9 cellular contexts compared by ENCODE assay signal in the genomic region with DNA sequence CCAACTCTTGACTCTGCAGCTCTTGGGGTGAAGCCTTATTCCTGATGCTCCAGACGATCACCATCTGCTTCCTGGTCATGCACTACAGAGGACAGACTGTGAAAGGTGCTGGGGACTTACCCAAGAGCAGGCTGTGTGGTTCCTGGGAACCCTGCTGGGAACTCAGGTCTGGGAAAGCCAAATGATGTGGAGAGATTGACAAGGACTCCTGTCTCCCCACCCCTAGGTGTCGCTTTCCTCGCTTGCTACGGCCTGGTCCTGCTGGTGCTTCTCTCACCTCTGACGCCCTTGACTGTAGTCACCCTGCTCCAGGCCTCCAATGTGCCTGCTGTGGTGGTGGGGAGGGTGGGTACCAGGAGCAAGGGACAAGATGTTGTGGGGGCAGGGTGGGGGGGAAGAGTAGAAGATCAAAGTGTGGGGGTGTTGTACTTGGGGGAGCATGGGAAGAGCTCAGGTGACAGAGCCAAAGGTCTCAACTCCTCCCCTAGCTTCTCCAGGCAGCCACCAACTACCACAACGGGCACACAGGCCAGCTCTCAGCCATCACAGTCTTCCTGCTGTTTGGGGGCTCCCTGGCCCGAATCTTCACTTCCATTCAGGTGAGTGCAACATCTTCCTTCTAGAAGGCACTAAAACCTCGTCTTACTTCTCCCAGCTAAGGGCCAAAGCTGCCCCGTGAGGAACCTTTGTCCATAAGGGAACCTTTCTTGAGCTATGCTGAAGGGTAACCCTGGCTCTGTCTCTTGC. TPM values are rescaled to one million over a fixed set of nuclear protein-coding genes. Genes with fewer than 3 reads are reported as not detected.
DNase-seq lines count a peak whose midpoint lies in the region; ATAC-seq, FAIRE-seq and TF ChIP-seq lines count a peak whose summit lies in the region.
"Had no signal": no experiment of that assay in that cellular context is flagged by ENCODE, and none has a peak within 500 bp of the region (broad histone marks: within the 10 kb centered on the region; RNA-seq: fewer than 3 reads in every experiment).

No MANE protein-coding gene starts in this region.

- H3K4me3 ChIP-seq in HepG2 (replicated peaks in 1 of 3; ENCODE audit: insufficient read depth in 1 of 3, low read depth in 2 of 3, low read length in 3 of 3): no peak overlapping the region

- H3K9ac ChIP-seq in HepG2 (ENCODE audit: insufficient read depth, low read depth, low read length): no peak overlapping the region

- H3K27me3 Mint-ChIP-seq in CD14-positive monocyte (ENCODE audit: low read depth in 3 of 3) (peaks cover 0 to 2% (median 2%) of the 10 kb centered on the region in 3 donors), HFFc6 (ENCODE audit: insufficient read depth) (peaks cover 9% of the 10 kb centered on the region)
- H3K27me3 Mint-ChIP-seq in activated naive CD8-positive, alpha-beta T cell treated with anti-CD3 and anti-CD28 coated beads, Interleukin-2, amount 10 ng/mL, durations not matched to agents 7 days and 5 days: no peaks in the 10 kb centered on the region
- H3K27me3 Mint-ChIP-seq: activated B cell treated with CpG ODN at 0.5 μM for 24 hours had no signal

- no peak overlapping the region for H2AFZ ChIP-seq in HepG2 (ENCODE audit: low read length)

- CTCF ChIA-PET in HepG2 (lab: Yijun Ruan, JAX; ENCODE audit: low intra/inter-chr PET ratio, low total read pairs): interaction anchor here (0.9 to 1.5 kb wide), 3 partner anchors 46 to 101 kb away, joined by 3 to 7 read pairs (median 3); a partner anchor contains a TSS

- H3K9me3 ChIP-seq in HepG2 (ENCODE audit: low read length): no peaks in the 10 kb centered on the region

- ATAC-seq in activated naive CD8-positive, alpha-beta T cell treated with anti-CD3 and anti-CD28 coated beads, Interleukin-2, amount 10 ng/mL, durations not matched to agents 7 days and 5 days (ENCODE audit: low read depth): no peak
- peak; percentile 32 for ATAC-seq in HepG2
- ATAC-seq in GM18502 (IDR thresholded peaks at IDR 0.05; ENCODE audit: poor library complexity, unreplicated experiment): no peak

- no peak overlapping the region for H3K27ac ChIP-seq in HepG2 (ENCODE audit: extremely low read length, insufficient read depth, low read length)

- POLR2A ChIA-PET in activated naive CD8-positive, alpha-beta T cell treated with anti-CD3 and anti-CD28 coated beads, Interleukin-2, amount 10 ng/mL, durations not matched to agents 7 days and 5 days (lab: Charles Lee): interaction anchor here (0.8 to 5.7 kb wide), 5 partner anchors 13 to 101 kb away, joined by 3 to 89 read pairs (median 5); a partner anchor contains a TSS
- POLR2A ChIA-PET in HepG2 (lab: Yijun Ruan, JAX): interaction anchor here (0.6 to 4.5 kb wide), 4 partner anchors 26 to 100 kb away, joined by 3 to 89 read pairs (median 6); a partner anchor contains a TSS

- peaks cover 28% of the 10 kb centered on the region for H3K4me1 ChIP-seq in HepG2 (ENCODE audit: insufficient read depth, low read length)

- DNase-seq in CD14-positive monocyte (ENCODE audit: low spot score) (no peak), HFFc6 (no peak), HepG2 (ENCODE audit: low spot score) (peak; percentile 62), activated gamma-delta T cell (lab: John Stamatoyannopoulos, UW) (no peak), T-helper 1 cell (no peak), amygdala (lab: John Stamatoyannopoulos, UW) (no peak)
- no peak for DNase-seq in activated naive CD8-positive, alpha-beta T cell treated with anti-CD3 and anti-CD28 coated beads, Interleukin-2, amount 10 ng/mL, durations not matched to agents 7 days and 5 days
- DNase-seq: activated B cell treated with CpG ODN at 0.5 μM for 24 hours had no signal

- TF ChIP-seq EP300 in HepG2 (IDR thresholded peaks at IDR 0.05; ENCODE audit: low read depth in 2 of 2, low read length in 2 of 2) (no peak), HepG2 (CRISPR knock-in tag; IDR thresholded peaks at IDR 0.05; ENCODE audit: borderline replicate concordance) (no peak)

- peaks cover 8 to 29% of the 10 kb centered on the region in 2 experiments for H3K36me3 ChIP-seq in HepG2 (replicated peaks in 1 of 2; ENCODE audit: control insufficient read depth in 1 of 2, insufficient read depth in 2 of 2, low read length in 2 of 2)

- H3K4me1 Mint-ChIP-seq in CD14-positive monocyte (peaks cover 48% of the 10 kb centered on the region), HFFc6 (ENCODE audit: low read depth) (peaks cover 77% of the 10 kb centered on the region)
- peaks cover 21% of the 10 kb centered on the region for H3K4me1 Mint-ChIP-seq in activated naive CD8-positive, alpha-beta T cell treated with anti-CD3 and anti-CD28 coated beads, Interleukin-2, amount 10 ng/mL, durations not matched to agents 7 days and 5 days

- no peaks in the 10 kb centered on the region for H4K20me1 ChIP-seq in HepG2 (ENCODE audit: insufficient read depth, low read length)

- peak; percentile 66 for FAIRE-seq in HepG2 (lab: Jason Lieb, UNC)

- no peak for TF ChIP-seq RAD21 in HepG2 (CRISPR knock-in tag; IDR thresholded peaks at IDR 0.05)

- H3K4me3 Mint-ChIP-seq in CD14-positive monocyte (peak overlapping the region; percentile 31 to 52), HFFc6 (peak overlapping the region; percentile 75)
- H3K4me3 Mint-ChIP-seq in activated naive CD8-positive, alpha-beta T cell treated with anti-CD3 and anti-CD28 coated beads, Interleukin-2, amount 10 ng/mL, durations not matched to agents 7 days and 5 days: no peak overlapping the region
- H3K4me3 Mint-ChIP-seq: activated B cell treated with CpG ODN at 0.5 μM for 24 hours had no signal

- peaks cover 15% of the 10 kb centered on the region for H3K79me2 ChIP-seq in HepG2 (ENCODE audit: insufficient read depth, low read length)

- H3K27me3 ChIP-seq in HepG2 (ENCODE audit: control insufficient read depth in 1 of 2, insufficient read depth in 2 of 2, low read length in 2 of 2): no peaks in the 10 kb centered on the region; a peak in 1 of 5 replicates

- in situ Hi-C loops in HepG2 (cut with HindIII; ENCODE audit: extremely low pct_ligation_motif_present, low pct_unique_long_range_greater_than_20kb): loop anchor here (5.0 kb wide), 1 partner anchor 100 kb away; a partner anchor contains a TSS

- no peak for TF ChIP-seq POLR2A in HepG2 (IDR thresholded peaks at IDR 0.05; ENCODE audit: insufficient read depth in 1 of 2, low read depth in 2 of 2, low read length in 2 of 2)

- H3K27ac Mint-ChIP-seq in CD14-positive monocyte (peak overlapping the region; percentile 71 to 91 (median 83)), HFFc6 (peak overlapping the region; percentile 94)
- H3K27ac Mint-ChIP-seq in activated naive CD8-positive, alpha-beta T cell treated with anti-CD3 and anti-CD28 coated beads, Interleukin-2, amount 10 ng/mL, durations not matched to agents 7 days and 5 days: peak overlapping the region; percentile 45
- H3K27ac Mint-ChIP-seq: activated B cell treated with CpG ODN at 0.5 μM for 24 hours had no signal

- intact Hi-C loops in CD14-positive monocyte (cut with micrococcal nuclease): loop anchor here in 1 of 2 donors (5.0 kb wide), 1 partner anchor 85 kb away; no protein-coding TSS in a partner anchor
- intact Hi-C loops in HepG2 (cut with micrococcal nuclease; ENCODE audit: unreplicated experiment): loop anchor here (1.0 kb wide), 1 partner anchor 86 kb away; no protein-coding TSS in a partner anchor

- H3K4me2 ChIP-seq in HepG2 (ENCODE audit: low read depth, low read length): no peak overlapping the region

- H3K9me3 Mint-ChIP-seq in CD14-positive monocyte (peaks cover 0 to 4% (median 0%) of the 10 kb centered on the region in 7 donors), HFFc6 (no peaks in the 10 kb centered on the region)
- no peaks in the 10 kb centered on the region for H3K9me3 Mint-ChIP-seq in activated naive CD8-positive, alpha-beta T cell treated with anti-CD3 and anti-CD28 coated beads, Interleukin-2, amount 10 ng/mL, durations not matched to agents 7 days and 5 days
- H3K9me3 Mint-ChIP-seq: activated B cell treated with CpG ODN at 0.5 μM for 24 hours had no signal

- no peak for TF ChIP-seq CTCF in CD14-positive monocyte (IDR thresholded peaks at IDR 0.05)
- TF ChIP-seq CTCF in HFFc6 (IDR thresholded peaks at IDR 0.05): peak; percentile 49; the same call in 1 of the 2 replicates
- TF ChIP-seq CTCF in HepG2 (CRISPR knock-in tag; IDR thresholded peaks at IDR 0.05): peak; percentile 73

- peaks cover 41 to 57% of the 10 kb centered on the region in 2 donors for H3K36me3 Mint-ChIP-seq in CD14-positive monocyte
- H3K36me3 Mint-ChIP-seq in HFFc6 (ENCODE audit: low read depth): peaks cover 32% of the 10 kb centered on the region
- H3K36me3 Mint-ChIP-seq in activated naive CD8-positive, alpha-beta T cell treated with anti-CD3 and anti-CD28 coated beads, Interleukin-2, amount 10 ng/mL, durations not matched to agents 7 days and 5 days: peaks cover 11% of the 10 kb centered on the region

- no TSS peak for BruUV-seq in HepG2 (replicated peaks; lab: Mats Ljungman, UMichigan)

- WGBS in HepG2 (ENCODE audit: low lambda C conversion rate): 64% methylated on average over 9 of the region's 9 CpGs

RNA-seq across cellular contexts. Expression of a gene that starts 3.0 kb away (rescaled TPM):
- 1 to 10 TPM in 1 of 2 donors, under 1 TPM in 1; 0.86 to 1.2 TPM for polyA plus RNA-seq in CD14-positive monocyte
- 1 to 10 TPM in 1 of 6 experiments, under 1 TPM in 5; 0.62 to 1.0 (median 0.81) TPM for total RNA-seq in HFFc6 (2021; fragmentation: NEBNext Ultra II Directional; extraction: Animal tissue kit (Norgen Biotek cat#: 25700))
- total RNA-seq in activated naive CD8-positive, alpha-beta T cell treated with anti-CD3 and anti-CD28 coated beads, Interleukin-2, amount 10 ng/mL, durations not matched to agents 7 days and 5 days: under 1 TPM; 0.30 to 0.57 TPM
- total RNA-seq in HepG2 (2016; rRNA removed; fragmentation: Illumina TruSeq; extraction: Trizol): 0.18 TPM in 1 of 2 replicates, not detected in the other
- not detected in 2 replicates for total RNA-seq in HepG2 (2016; cell fraction: cytosol; rRNA removed; fragmentation: Illumina TruSeq; extraction: Trizol; ENCODE audit: low read depth)
- total RNA-seq in HepG2 (2016; cell fraction: insoluble cytoplasmic fraction; rRNA removed; fragmentation: Illumina TruSeq; extraction: Trizol): 0.22 TPM in 1 of 2 replicates, not detected in the other
- not detected in 2 replicates for total RNA-seq in HepG2 (2016; cell fraction: membrane; rRNA removed; fragmentation: Illumina TruSeq; extraction: Trizol)
- 0.37 TPM in 1 of 2 replicates, not detected in the other for total RNA-seq in HepG2 (2016; cell fraction: nucleus; rRNA removed; fragmentation: Illumina TruSeq; extraction: Trizol)
- 0.07 and 0.17 TPM in 2 replicates for polyA plus RNA-seq in HepG2 (2011; rRNA removed)
- 0.04 TPM in 1 of 2 replicates, not detected in the other for polyA plus RNA-seq in HepG2 (2011; cell fraction: cytosol; rRNA removed)
- 0.54 and 0.63 TPM in 2 replicates for polyA plus RNA-seq in HepG2 (2011; cell fraction: nucleus; rRNA removed)
- 0.44 and 0.63 TPM in 2 replicates for polyA plus RNA-seq in HepG2 (2012)
- polyA plus RNA-seq in HepG2 (2016; cell fraction: cytosol; fragmentation: Illumina TruSeq; extraction: Trizol; ENCODE audit: low read depth): 0.17 TPM in 1 of 2 replicates, not detected in the other
- not detected in 2 replicates for polyA plus RNA-seq in HepG2 (2016; cell fraction: insoluble cytoplasmic fraction; fragmentation: Illumina TruSeq; extraction: Trizol; ENCODE audit: low read depth)
- not detected in 2 replicates for polyA plus RNA-seq in HepG2 (2016; cell fraction: membrane; fragmentation: Illumina TruSeq; extraction: Trizol; ENCODE audit: low read depth)
- polyA plus RNA-seq in HepG2 (2016; cell fraction: nucleus; fragmentation: Illumina TruSeq; extraction: Trizol; ENCODE audit: insufficient read depth, low read depth): 0.68 and 1.3 TPM in 2 replicates
- 0.44 TPM in 1 of 2 replicates, not detected in the other for polyA minus RNA-seq in HepG2 (2011; rRNA and poly(A)+ RNA removed; ENCODE audit: low replicate concordance)
- not detected in 2 replicates for polyA minus RNA-seq in HepG2 (2011; cell fraction: cytosol; rRNA and poly(A)+ RNA removed)
- polyA minus RNA-seq in HepG2 (2011; cell fraction: nucleus; rRNA and poly(A)+ RNA removed): 0.62 TPM in 1 of 2 replicates, not detected in the other

RNA-seq across cellular contexts. Expression of a gene that starts 3.2 kb away (rescaled TPM):
- 100 to 1,000 TPM; 103 to 107 TPM for polyA plus RNA-seq in CD14-positive monocyte
- total RNA-seq in HFFc6 (2021; fragmentation: NEBNext Ultra II Directional; extraction: Animal tissue kit (Norgen Biotek cat#: 25700)): 10 to 100 TPM; 59.2 to 91.2 (median 68.6) TPM
- total RNA-seq in activated naive CD8-positive, alpha-beta T cell treated with anti-CD3 and anti-CD28 coated beads, Interleukin-2, amount 10 ng/mL, durations not matched to agents 7 days and 5 days: 10 to 100 TPM; 50.2 TPM
- 59.5 and 112 TPM in 2 replicates for total RNA-seq in HepG2 (2016; rRNA removed; fragmentation: Illumina TruSeq; extraction: Trizol)
- total RNA-seq in HepG2 (2016; cell fraction: cytosol; rRNA removed; fragmentation: Illumina TruSeq; extraction: Trizol; ENCODE audit: low read depth): 17.5 and 21.1 TPM in 2 replicates
- total RNA-seq in HepG2 (2016; cell fraction: insoluble cytoplasmic fraction; rRNA removed; fragmentation: Illumina TruSeq; extraction: Trizol): 62.6 and 101 TPM in 2 replicates
- 24.3 and 28.7 TPM in 2 replicates for total RNA-seq in HepG2 (2016; cell fraction: membrane; rRNA removed; fragmentation: Illumina TruSeq; extraction: Trizol)
- 84.0 and 86.6 TPM in 2 replicates for total RNA-seq in HepG2 (2016; cell fraction: nucleus; rRNA removed; fragmentation: Illumina TruSeq; extraction: Trizol)
- 127 and 167 TPM in 2 replicates for polyA plus RNA-seq in HepG2 (2011; rRNA removed)
- 188 and 194 TPM in 2 replicates for polyA plus RNA-seq in HepG2 (2011; cell fraction: cytosol; rRNA removed)
- polyA plus RNA-seq in HepG2 (2011; cell fraction: nucleus; rRNA removed): 91.5 and 103 TPM in 2 replicates
- polyA plus RNA-seq in HepG2 (2012): 56.7 and 59.6 TPM in 2 replicates
- 12.2 and 12.9 TPM in 2 replicates for polyA plus RNA-seq in HepG2 (2016; cell fraction: cytosol; fragmentation: Illumina TruSeq; extraction: Trizol; ENCODE audit: low read depth)
- polyA plus RNA-seq in HepG2 (2016; cell fraction: insoluble cytoplasmic fraction; fragmentation: Illumina TruSeq; extraction: Trizol; ENCODE audit: low read depth): 73.5 and 77.4 TPM in 2 replicates
- polyA plus RNA-seq in HepG2 (2016; cell fraction: membrane; fragmentation: Illumina TruSeq; extraction: Trizol; ENCODE audit: low read depth): 22.9 and 23.5 TPM in 2 replicates
- polyA plus RNA-seq in HepG2 (2016; cell fraction: nucleus; fragmentation: Illumina TruSeq; extraction: Trizol; ENCODE audit: insufficient read depth, low read depth): 172 and 177 TPM in 2 replicates
- polyA minus RNA-seq in HepG2 (2011; rRNA and poly(A)+ RNA removed; ENCODE audit: low replicate concordance): 205 and 272 TPM in 2 replicates
- polyA minus RNA-seq in HepG2 (2011; cell fraction: cytosol; rRNA and poly(A)+ RNA removed): 31.8 and 40.4 TPM in 2 replicates
- 30.7 and 35.3 TPM in 2 replicates for polyA minus RNA-seq in HepG2 (2011; cell fraction: nucleus; rRNA and poly(A)+ RNA removed)

RNA-seq across cellular contexts. Expression of a gene that starts 7.4 kb away (rescaled TPM):
- polyA plus RNA-seq in CD14-positive monocyte (100 to 1,000 TPM; 642 to 884 TPM), HepG2 (2011; rRNA removed) (104 and 124 TPM in 2 replicates)
- total RNA-seq in HFFc6 (2021; fragmentation: NEBNext Ultra II Directional; extraction: Animal tissue kit (Norgen Biotek cat#: 25700)): 10 to 100 TPM; 46.6 to 71.7 (median 68.5) TPM
- 10 to 100 TPM; 32.5 to 33.9 TPM for total RNA-seq in activated naive CD8-positive, alpha-beta T cell treated with anti-CD3 and anti-CD28 coated beads, Interleukin-2, amount 10 ng/mL, durations not matched to agents 7 days and 5 days
- 4.1 and 10.3 TPM in 2 replicates for total RNA-seq in HepG2 (2016; rRNA removed; fragmentation: Illumina TruSeq; extraction: Trizol)
- 6.3 and 6.7 TPM in 2 replicates for total RNA-seq in HepG2 (2016; cell fraction: cytosol; rRNA removed; fragmentation: Illumina TruSeq; extraction: Trizol; ENCODE audit: low read depth)
- total RNA-seq in HepG2 (2016; cell fraction: insoluble cytoplasmic fraction; rRNA removed; fragmentation: Illumina TruSeq; extraction: Trizol): 3.2 and 7.8 TPM in 2 replicates
- 7.2 and 7.7 TPM in 2 replicates for total RNA-seq in HepG2 (2016; cell fraction: membrane; rRNA removed; fragmentation: Illumina TruSeq; extraction: Trizol)
- total RNA-seq in HepG2 (2016; cell fraction: nucleus; rRNA removed; fragmentation: Illumina TruSeq; extraction: Trizol): 3.2 and 9.0 TPM in 2 replicates
- polyA plus RNA-seq in HepG2 (2011; cell fraction: cytosol; rRNA removed): 69.4 and 81.9 TPM in 2 replicates
- polyA plus RNA-seq in HepG2 (2011; cell fraction: nucleus; rRNA removed): 15.4 and 16.3 TPM in 2 replicates
- 26.8 and 35.7 TPM in 2 replicates for polyA plus RNA-seq in HepG2 (2012)
- polyA plus RNA-seq in HepG2 (2016; cell fraction: cytosol; fragmentation: Illumina TruSeq; extraction: Trizol; ENCODE audit: low read depth): 16.5 and 18.7 TPM in 2 replicates
- 17.2 and 20.1 TPM in 2 replicates for polyA plus RNA-seq in HepG2 (2016; cell fraction: insoluble cytoplasmic fraction; fragmentation: Illumina TruSeq; extraction: Trizol; ENCODE audit: low read depth)
- 24.5 and 25.8 TPM in 2 replicates for polyA plus RNA-seq in HepG2 (2016; cell fraction: membrane; fragmentation: Illumina TruSeq; extraction: Trizol; ENCODE audit: low read depth)
- 16.1 and 21.1 TPM in 2 replicates for polyA plus RNA-seq in HepG2 (2016; cell fraction: nucleus; fragmentation: Illumina TruSeq; extraction: Trizol; ENCODE audit: insufficient read depth, low read depth)
- polyA minus RNA-seq in HepG2 (2011; rRNA and poly(A)+ RNA removed; ENCODE audit: low replicate concordance): 12.6 and 26.1 TPM in 2 replicates
- polyA minus RNA-seq in HepG2 (2011; cell fraction: cytosol; rRNA and poly(A)+ RNA removed): 7.6 and 9.9 TPM in 2 replicates
- polyA minus RNA-seq in HepG2 (2011; cell fraction: nucleus; rRNA and poly(A)+ RNA removed): 4.6 and 6.2 TPM in 2 replicates

RNA-seq across cellular contexts. Expression of a gene that starts 25.1 kb away (rescaled TPM):
- polyA plus RNA-seq in CD14-positive monocyte (1 to 10 TPM; 2.9 to 5.6 TPM), HepG2 (2011; rRNA removed) (55.8 and 57.3 TPM in 2 replicates)
- total RNA-seq in HFFc6 (2021; fragmentation: NEBNext Ultra II Directional; extraction: Animal tissue kit (Norgen Biotek cat#: 25700)): 10 to 100 TPM; 53.9 to 70.3 (median 60.3) TPM
- 10 to 100 TPM; 43.7 to 50.2 TPM for total RNA-seq in activated naive CD8-positive, alpha-beta T cell treated with anti-CD3 and anti-CD28 coated beads, Interleukin-2, amount 10 ng/mL, durations not matched to agents 7 days and 5 days
- total RNA-seq in HepG2 (2016; rRNA removed; fragmentation: Illumina TruSeq; extraction: Trizol): 64.5 and 75.4 TPM in 2 replicates
- 46.1 and 48.3 TPM in 2 replicates for total RNA-seq in HepG2 (2016; cell fraction: cytosol; rRNA removed; fragmentation: Illumina TruSeq; extraction: Trizol; ENCODE audit: low read depth)
- total RNA-seq in HepG2 (2016; cell fraction: insoluble cytoplasmic fraction; rRNA removed; fragmentation: Illumina TruSeq; extraction: Trizol): 67.8 and 80.2 TPM in 2 replicates
- total RNA-seq in HepG2 (2016; cell fraction: membrane; rRNA removed; fragmentation: Illumina TruSeq; extraction: Trizol): 96.7 and 98.4 TPM in 2 replicates
- total RNA-seq in HepG2 (2016; cell fraction: nucleus; rRNA removed; fragmentation: Illumina TruSeq; extraction: Trizol): 31.6 and 38.4 TPM in 2 replicates
- polyA plus RNA-seq in HepG2 (2011; cell fraction: cytosol; rRNA removed): 51.2 and 51.8 TPM in 2 replicates
- 36.5 and 39.7 TPM in 2 replicates for polyA plus RNA-seq in HepG2 (2011; cell fraction: nucleus; rRNA removed)
- polyA plus RNA-seq in HepG2 (2012): 20.5 and 25.7 TPM in 2 replicates
- 29.8 and 32.5 TPM in 2 replicates for polyA plus RNA-seq in HepG2 (2016; cell fraction: cytosol; fragmentation: Illumina TruSeq; extraction: Trizol; ENCODE audit: low read depth)
- 66.8 and 75.8 TPM in 2 replicates for polyA plus RNA-seq in HepG2 (2016; cell fraction: insoluble cytoplasmic fraction; fragmentation: Illumina TruSeq; extraction: Trizol; ENCODE audit: low read depth)
- 81.7 and 87.7 TPM in 2 replicates for polyA plus RNA-seq in HepG2 (2016; cell fraction: membrane; fragmentation: Illumina TruSeq; extraction: Trizol; ENCODE audit: low read depth)
- polyA plus RNA-seq in HepG2 (2016; cell fraction: nucleus; fragmentation: Illumina TruSeq; extraction: Trizol; ENCODE audit: insufficient read depth, low read depth): 52.7 and 61.4 TPM in 2 replicates
- polyA minus RNA-seq in HepG2 (2011; rRNA and poly(A)+ RNA removed; ENCODE audit: low replicate concordance): 67.9 and 190 TPM in 2 replicates
- 26.8 and 29.3 TPM in 2 replicates for polyA minus RNA-seq in HepG2 (2011; cell fraction: cytosol; rRNA and poly(A)+ RNA removed)
- 19.1 and 20.5 TPM in 2 replicates for polyA minus RNA-seq in HepG2 (2011; cell fraction: nucleus; rRNA and poly(A)+ RNA removed)

RNA-seq across cellular contexts. Expression of a gene that starts 27.9 kb away (rescaled TPM):
- polyA plus RNA-seq in CD14-positive monocyte: 1 to 10 TPM; 6.2 to 9.2 TPM
- 10 to 100 TPM; 49.3 to 62.3 (median 51.5) TPM for total RNA-seq in HFFc6 (2021; fragmentation: NEBNext Ultra II Directional; extraction: Animal tissue kit (Norgen Biotek cat#: 25700))
- total RNA-seq in activated naive CD8-positive, alpha-beta T cell treated with anti-CD3 and anti-CD28 coated beads, Interleukin-2, amount 10 ng/mL, durations not matched to agents 7 days and 5 days: 10 to 100 TPM; 37.7 to 38.2 TPM
- 13.4 and 24.4 TPM in 2 replicates for total RNA-seq in HepG2 (2016; rRNA removed; fragmentation: Illumina TruSeq; extraction: Trizol)
- 6.3 and 7.1 TPM in 2 replicates for total RNA-seq in HepG2 (2016; cell fraction: cytosol; rRNA removed; fragmentation: Illumina TruSeq; extraction: Trizol; ENCODE audit: low read depth)
- total RNA-seq in HepG2 (2016; cell fraction: insoluble cytoplasmic fraction; rRNA removed; fragmentation: Illumina TruSeq; extraction: Trizol): 12.8 and 25.4 TPM in 2 replicates
- 9.9 and 10.9 TPM in 2 replicates for total RNA-seq in HepG2 (2016; cell fraction: membrane; rRNA removed; fragmentation: Illumina TruSeq; extraction: Trizol)
- total RNA-seq in HepG2 (2016; cell fraction: nucleus; rRNA removed; fragmentation: Illumina TruSeq; extraction: Trizol): 20.2 and 24.7 TPM in 2 replicates
- 20.9 and 26.8 TPM in 2 replicates for polyA plus RNA-seq in HepG2 (2011; rRNA removed)
- 16.0 and 22.3 TPM in 2 replicates for polyA plus RNA-seq in HepG2 (2011; cell fraction: cytosol; rRNA removed)
- polyA plus RNA-seq in HepG2 (2011; cell fraction: nucleus; rRNA removed): 53.5 and 56.2 TPM in 2 replicates
- 10.9 and 14.6 TPM in 2 replicates for polyA plus RNA-seq in HepG2 (2012)
- polyA plus RNA-seq in HepG2 (2016; cell fraction: cytosol; fragmentation: Illumina TruSeq; extraction: Trizol; ENCODE audit: low read depth): 3.1 and 4.5 TPM in 2 replicates
- polyA plus RNA-seq in HepG2 (2016; cell fraction: insoluble cytoplasmic fraction; fragmentation: Illumina TruSeq; extraction: Trizol; ENCODE audit: low read depth): 10.7 and 14.4 TPM in 2 replicates
- 7.1 and 8.8 TPM in 2 replicates for polyA plus RNA-seq in HepG2 (2016; cell fraction: membrane; fragmentation: Illumina TruSeq; extraction: Trizol; ENCODE audit: low read depth)
- polyA plus RNA-seq in HepG2 (2016; cell fraction: nucleus; fragmentation: Illumina TruSeq; extraction: Trizol; ENCODE audit: insufficient read depth, low read depth): 49.5 and 50.2 TPM in 2 replicates
- 43.6 and 137 TPM in 2 replicates for polyA minus RNA-seq in HepG2 (2011; rRNA and poly(A)+ RNA removed; ENCODE audit: low replicate concordance)
- polyA minus RNA-seq in HepG2 (2011; cell fraction: cytosol; rRNA and poly(A)+ RNA removed): 10.3 and 12.8 TPM in 2 replicates
- 14.9 and 15.8 TPM in 2 replicates for polyA minus RNA-seq in HepG2 (2011; cell fraction: nucleus; rRNA and poly(A)+ RNA removed)
